Comparison of ENCODE assay signal across 1 cellular context in the genomic region with DNA sequence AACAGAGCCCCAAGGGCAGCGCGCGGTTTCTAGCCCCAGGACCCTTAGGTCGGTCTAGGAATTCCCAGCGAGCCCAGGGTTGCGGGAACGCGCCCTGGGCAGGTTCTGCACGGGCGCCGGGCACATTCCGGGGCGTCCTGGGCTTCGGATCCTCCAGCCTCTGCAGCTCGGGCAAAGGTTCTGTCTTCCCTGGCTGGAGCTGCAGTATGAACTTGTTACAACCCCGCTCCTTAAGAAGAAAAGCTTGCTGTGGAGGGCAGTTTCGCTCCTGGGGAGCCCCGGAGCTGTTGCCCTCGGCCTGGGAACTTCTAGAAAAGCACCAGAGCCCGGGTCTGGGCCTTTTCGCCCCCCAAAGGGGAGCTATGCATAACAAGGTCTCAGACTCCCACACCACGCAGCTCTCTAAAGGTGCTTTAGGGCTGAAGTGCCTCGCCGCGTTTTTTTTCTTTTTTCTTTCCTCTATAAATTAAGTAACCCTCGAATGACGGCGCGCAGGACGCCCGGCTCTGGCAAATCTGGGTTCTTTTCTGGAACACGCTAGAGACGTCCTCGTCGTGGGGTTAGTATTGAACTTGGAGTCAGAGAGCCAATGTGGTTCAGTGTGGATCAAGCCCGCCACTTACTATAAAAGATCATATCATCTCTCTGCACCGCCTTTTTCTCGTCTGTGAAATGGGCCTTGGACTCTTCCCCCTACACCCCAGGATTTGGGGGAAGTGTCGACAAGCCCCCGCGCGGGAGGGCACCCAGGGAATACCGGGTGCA.
TF ChIP-seq lines count a peak whose summit lies in the region.

No MANE protein-coding gene starts in this region.

TF ChIP-seq in GM23338, 12 proteins besides CTCF, POLR2A, EP300 and RAD21 (continued from another document):
- TF ChIP-seq, protein P1, sequence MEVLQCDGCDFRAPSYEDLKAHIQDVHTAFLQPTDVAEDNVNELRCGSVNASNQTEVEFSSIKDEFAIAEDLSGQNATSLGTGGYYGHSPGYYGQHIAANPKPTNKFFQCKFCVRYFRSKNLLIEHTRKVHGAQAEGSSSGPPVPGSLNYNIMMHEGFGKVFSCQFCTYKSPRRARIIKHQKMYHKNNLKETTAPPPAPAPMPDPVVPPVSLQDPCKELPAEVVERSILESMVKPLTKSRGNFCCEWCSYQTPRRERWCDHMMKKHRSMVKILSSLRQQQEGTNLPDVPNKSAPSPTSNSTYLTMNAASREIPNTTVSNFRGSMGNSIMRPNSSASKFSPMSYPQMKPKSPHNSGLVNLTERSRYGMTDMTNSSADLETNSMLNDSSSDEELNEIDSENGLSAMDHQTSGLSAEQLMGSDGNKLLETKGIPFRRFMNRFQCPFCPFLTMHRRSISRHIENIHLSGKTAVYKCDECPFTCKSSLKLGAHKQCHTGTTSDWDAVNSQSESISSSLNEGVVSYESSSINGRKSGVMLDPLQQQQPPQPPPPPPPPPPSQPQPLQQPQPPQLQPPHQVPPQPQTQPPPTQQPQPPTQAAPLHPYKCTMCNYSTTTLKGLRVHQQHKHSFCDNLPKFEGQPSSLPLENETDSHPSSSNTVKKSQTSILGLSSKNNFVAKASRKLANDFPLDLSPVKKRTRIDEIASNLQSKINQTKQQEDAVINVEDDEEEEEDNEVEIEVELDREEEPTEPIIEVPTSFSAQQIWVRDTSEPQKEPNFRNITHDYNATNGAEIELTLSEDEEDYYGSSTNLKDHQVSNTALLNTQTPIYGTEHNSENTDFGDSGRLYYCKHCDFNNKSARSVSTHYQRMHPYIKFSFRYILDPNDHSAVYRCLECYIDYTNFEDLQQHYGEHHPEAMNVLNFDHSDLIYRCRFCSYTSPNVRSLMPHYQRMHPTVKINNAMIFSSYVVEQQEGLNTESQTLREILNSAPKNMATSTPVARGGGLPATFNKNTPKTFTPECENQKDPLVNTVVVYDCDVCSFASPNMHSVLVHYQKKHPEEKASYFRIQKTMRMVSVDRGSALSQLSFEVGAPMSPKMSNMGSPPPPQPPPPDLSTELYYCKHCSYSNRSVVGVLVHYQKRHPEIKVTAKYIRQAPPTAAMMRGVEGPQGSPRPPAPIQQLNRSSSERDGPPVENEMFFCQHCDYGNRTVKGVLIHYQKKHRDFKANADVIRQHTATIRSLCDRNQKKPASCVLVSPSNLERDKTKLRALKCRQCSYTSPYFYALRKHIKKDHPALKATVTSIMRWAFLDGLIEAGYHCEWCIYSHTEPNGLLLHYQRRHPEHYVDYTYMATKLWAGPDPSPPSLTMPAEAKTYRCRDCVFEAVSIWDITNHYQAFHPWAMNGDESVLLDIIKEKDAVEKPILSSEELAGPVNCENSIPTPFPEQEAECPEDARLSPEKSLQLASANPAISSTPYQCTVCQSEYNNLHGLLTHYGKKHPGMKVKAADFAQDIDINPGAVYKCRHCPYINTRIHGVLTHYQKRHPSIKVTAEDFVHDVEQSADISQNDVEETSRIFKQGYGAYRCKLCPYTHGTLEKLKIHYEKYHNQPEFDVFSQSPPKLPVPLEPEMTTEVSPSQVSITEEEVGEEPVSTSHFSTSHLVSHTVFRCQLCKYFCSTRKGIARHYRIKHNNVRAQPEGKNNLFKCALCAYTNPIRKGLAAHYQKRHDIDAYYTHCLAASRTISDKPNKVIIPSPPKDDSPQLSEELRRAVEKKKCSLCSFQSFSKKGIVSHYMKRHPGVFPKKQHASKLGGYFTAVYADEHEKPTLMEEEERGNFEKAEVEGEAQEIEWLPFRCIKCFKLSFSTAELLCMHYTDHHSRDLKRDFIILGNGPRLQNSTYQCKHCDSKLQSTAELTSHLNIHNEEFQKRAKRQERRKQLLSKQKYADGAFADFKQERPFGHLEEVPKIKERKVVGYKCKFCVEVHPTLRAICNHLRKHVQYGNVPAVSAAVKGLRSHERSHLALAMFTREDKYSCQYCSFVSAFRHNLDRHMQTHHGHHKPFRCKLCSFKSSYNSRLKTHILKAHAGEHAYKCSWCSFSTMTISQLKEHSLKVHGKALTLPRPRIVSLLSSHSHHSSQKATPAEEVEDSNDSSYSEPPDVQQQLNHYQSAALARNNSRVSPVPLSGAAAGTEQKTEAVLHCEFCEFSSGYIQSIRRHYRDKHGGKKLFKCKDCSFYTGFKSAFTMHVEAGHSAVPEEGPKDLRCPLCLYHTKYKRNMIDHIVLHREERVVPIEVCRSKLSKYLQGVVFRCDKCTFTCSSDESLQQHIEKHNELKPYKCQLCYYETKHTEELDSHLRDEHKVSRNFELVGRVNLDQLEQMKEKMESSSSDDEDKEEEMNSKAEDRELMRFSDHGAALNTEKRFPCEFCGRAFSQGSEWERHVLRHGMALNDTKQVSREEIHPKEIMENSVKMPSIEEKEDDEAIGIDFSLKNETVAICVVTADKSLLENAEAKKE (CRISPR knock-in tag; IDR thresholded peaks at IDR 0.05), result no peak
- TF ChIP-seq EZH2phosphoT487 (IDR thresholded peaks at IDR 0.05; ENCODE audit: unreplicated experiment), result peak; percentile 11
TF ChIP-seq in GM23338: peak in this region for 2.
